In genomic region chrX:53421125-53421524, GRCh38 we compare ENCODE assay signal across 10 cellular contexts. TPM values are rescaled to one million over a fixed set of nuclear protein-coding genes. Genes with fewer than 3 reads are reported as not detected.
DNase-seq lines count a peak whose midpoint lies in the region; ATAC-seq and TF ChIP-seq lines count a peak whose summit lies in the region.
"Had no signal": no experiment of that assay in that cellular context is flagged by ENCODE, and none has a peak within 500 bp of the region (broad histone marks: within the 10 kb centered on the region; RNA-seq: fewer than 3 reads in every experiment).

No MANE protein-coding gene starts in this region.

- H3K4me3 Mint-ChIP-seq in CD4-positive, CD25-positive, alpha-beta regulatory T cell, result peak overlapping the region; percentile 88 to 99 (median 98)
- H3K4me3 Mint-ChIP-seq in chondrocyte (ENCODE audit: unreplicated experiment), result peak overlapping the region; percentile 99
- peak overlapping the region; percentile 87 to 98 (median 94) for H3K4me3 Mint-ChIP-seq in naive thymus-derived CD8-positive, alpha-beta T cell

- H3K4me1 Mint-ChIP-seq in CD4-positive, CD25-positive, alpha-beta regulatory T cell, result peaks cover 10 to 54% (median 20%) of the 10 kb centered on the region in 4 donors
- peaks cover 19% of the 10 kb centered on the region for H3K4me1 Mint-ChIP-seq in chondrocyte (ENCODE audit: low read depth)
- H3K4me1 Mint-ChIP-seq in naive thymus-derived CD8-positive, alpha-beta T cell, result peaks cover 13 to 38% (median 34%) of the 10 kb centered on the region in 4 donors

- peak overlapping the region; percentile 83 for H3K4me3 ChIP-seq in CD4-positive, CD25-positive, alpha-beta regulatory T cell (ENCODE audit: low read depth, low read length)

- no peaks in the 10 kb centered on the region for H3K9me3 ChIP-seq in CD4-positive, CD25-positive, alpha-beta regulatory T cell (ENCODE audit: control insufficient read depth in 2 of 2, low read length in 2 of 2)
- H3K9me3 ChIP-seq in KOPT-K1 (ENCODE audit: insufficient read depth, low read length, poor library complexity, severe bottlenecking), result no peaks in the 10 kb centered on the region

- POLR2A ChIA-PET in naive thymus-derived CD8-positive, alpha-beta T cell (lab: Charles Lee), result interaction anchor here (0.8 to 0.9 kb wide), 2 partner anchors 15 to 761 kb away, joined by 3 to 4 read pairs; partner anchors contain the start of gene FAM120C

- H3K27ac ChIP-seq in CD4-positive, CD25-positive, alpha-beta regulatory T cell (ENCODE audit: insufficient read depth, low read length, poor library complexity, severe bottlenecking), result peak overlapping the region; percentile 95
- peak overlapping the region; percentile 94 for H3K27ac ChIP-seq in KOPT-K1 (ENCODE audit: low read depth, low read length, poor library complexity, severe bottlenecking)

- peaks cover 8% of the 10 kb centered on the region for H3K36me3 Mint-ChIP-seq in CD4-positive, CD25-positive, alpha-beta regulatory T cell
- H3K36me3 Mint-ChIP-seq in chondrocyte (ENCODE audit: low read depth), result no peaks in the 10 kb centered on the region
- H3K36me3 Mint-ChIP-seq in naive thymus-derived CD8-positive, alpha-beta T cell, result peaks cover 0 to 16% (median 0%) of the 10 kb centered on the region in 3 donors

- H3K27me3 ChIP-seq in CD4-positive, CD25-positive, alpha-beta regulatory T cell (ENCODE audit: control insufficient read depth, insufficient read depth, low read length), result no peaks in the 10 kb centered on the region

- peaks cover 24% of the 10 kb centered on the region for H3K4me1 ChIP-seq in CD4-positive, CD25-positive, alpha-beta regulatory T cell (ENCODE audit: control insufficient read depth, insufficient read depth, low read length, poor library complexity, severe bottlenecking)

- TF ChIP-seq CTCF in chondrocyte (IDR thresholded peaks at IDR 0.05), result no peak

- no peaks in the 10 kb centered on the region for H3K36me3 ChIP-seq in CD4-positive, CD25-positive, alpha-beta regulatory T cell (ENCODE audit: control insufficient read depth, insufficient read depth, low read length)
- H3K36me3 ChIP-seq in KOPT-K1 (ENCODE audit: insufficient read depth, low read length), result peaks cover 20% of the 10 kb centered on the region

- DNase-seq in CD4-positive, CD25-positive, alpha-beta regulatory T cell, result no peak
- no peak for DNase-seq in chondrocyte (ENCODE audit: low spot score)
- DNase-seq in naive thymus-derived CD8-positive, alpha-beta T cell, result no peak
- DNase-seq in RPMI8226, result no peak
- no peak for DNase-seq in stimulated activated CD4-positive, alpha-beta T cell treated with anti-CD3 and anti-CD28 coated beads, Interleukin-2, amount 100 ng/mL, for 48 hours
- no peak for DNase-seq in DMS114 treated with DMSO at 0.1 percent for 48 hours (lab: John Stamatoyannopoulos, UW; ENCODE audit: unreplicated experiment)
- DNase-seq: NCI-H2171 treated with DMSO at 0.1 percent for 48 hours, retina had no signal

- no peaks in the 10 kb centered on the region for H3K27me3 Mint-ChIP-seq in CD4-positive, CD25-positive, alpha-beta regulatory T cell
- H3K27me3 Mint-ChIP-seq in chondrocyte (ENCODE audit: low read depth), result no peaks in the 10 kb centered on the region
- H3K27me3 Mint-ChIP-seq in naive thymus-derived CD8-positive, alpha-beta T cell, result no peaks in the 10 kb centered on the region

- ATAC-seq in CD4-positive, CD25-positive, alpha-beta regulatory T cell (ENCODE audit: low read depth in 2 of 2), result no peak
- no peak for ATAC-seq in naive thymus-derived CD8-positive, alpha-beta T cell
- ATAC-seq in GM21717 (IDR thresholded peaks at IDR 0.05; ENCODE audit: unreplicated experiment), result no peak

- H3K9me3 Mint-ChIP-seq in CD4-positive, CD25-positive, alpha-beta regulatory T cell, result no peaks in the 10 kb centered on the region
- peaks cover 6% of the 10 kb centered on the region for H3K9me3 Mint-ChIP-seq in chondrocyte (ENCODE audit: low read depth)
- no peaks in the 10 kb centered on the region for H3K9me3 Mint-ChIP-seq in naive thymus-derived CD8-positive, alpha-beta T cell

- H3K27ac Mint-ChIP-seq in CD4-positive, CD25-positive, alpha-beta regulatory T cell, result peak overlapping the region in 2 of 3 donors; percentile 97 to 99
- H3K27ac Mint-ChIP-seq in chondrocyte (ENCODE audit: unreplicated experiment), result no peak overlapping the region
- H3K27ac Mint-ChIP-seq in naive thymus-derived CD8-positive, alpha-beta T cell, result peak overlapping the region; percentile 88 to 100 (median 99)

RNA-seq across cellular contexts. Expression of gene SMC1A, which starts 1.3 kb away (rescaled TPM):
- total RNA-seq in CD4-positive, CD25-positive, alpha-beta regulatory T cell, result 74.9 TPM
- 10 to 100 TPM; 37.1 to 48.8 (median 45.7) TPM for polyA plus RNA-seq in CD4-positive, CD25-positive, alpha-beta regulatory T cell
- 42.8 to 69.5 TPM (median 44.4 TPM) in 3 replicates for total RNA-seq in chondrocyte
- 10 to 100 TPM; 64.8 to 68.0 TPM for total RNA-seq in naive thymus-derived CD8-positive, alpha-beta T cell
- 10 to 100 TPM; 52.3 to 65.3 (median 55.4) TPM for polyA plus RNA-seq in naive thymus-derived CD8-positive, alpha-beta T cell

RNA-seq across cellular contexts. Expression of gene RIBC1, which starts 1.5 kb away (rescaled TPM):
- total RNA-seq in CD4-positive, CD25-positive, alpha-beta regulatory T cell, result 1.8 TPM
- under 1 TPM in 3 of 4 donors, not detected in 1; 0.39 to 0.91 (median 0.75) TPM for polyA plus RNA-seq in CD4-positive, CD25-positive, alpha-beta regulatory T cell
- total RNA-seq in chondrocyte, result 0.38 to 0.99 TPM (median 0.60 TPM) in 3 replicates
- total RNA-seq in naive thymus-derived CD8-positive, alpha-beta T cell, result 1 to 10 TPM; 1.9 to 2.0 TPM
- under 1 TPM in 2 of 3 donors, not detected in 1; 0.42 to 0.43 TPM for polyA plus RNA-seq in naive thymus-derived CD8-positive, alpha-beta T cell

RNA-seq across cellular contexts. Expression of gene HSD17B10, which starts 13.0 kb away (rescaled TPM):
- total RNA-seq in CD4-positive, CD25-positive, alpha-beta regulatory T cell, result 54.5 TPM
- 100 to 1,000 TPM; 133 to 155 (median 147) TPM for polyA plus RNA-seq in CD4-positive, CD25-positive, alpha-beta regulatory T cell
- total RNA-seq in chondrocyte, result 69.4 to 91.4 TPM (median 72.3 TPM) in 3 replicates
- 10 to 100 TPM; 35.3 to 38.6 TPM for total RNA-seq in naive thymus-derived CD8-positive, alpha-beta T cell
- polyA plus RNA-seq in naive thymus-derived CD8-positive, alpha-beta T cell, result 100 to 1,000 TPM; 144 to 152 (median 148) TPM
